ENCODE assay signal across 22 cellular contexts in the genomic region with DNA sequence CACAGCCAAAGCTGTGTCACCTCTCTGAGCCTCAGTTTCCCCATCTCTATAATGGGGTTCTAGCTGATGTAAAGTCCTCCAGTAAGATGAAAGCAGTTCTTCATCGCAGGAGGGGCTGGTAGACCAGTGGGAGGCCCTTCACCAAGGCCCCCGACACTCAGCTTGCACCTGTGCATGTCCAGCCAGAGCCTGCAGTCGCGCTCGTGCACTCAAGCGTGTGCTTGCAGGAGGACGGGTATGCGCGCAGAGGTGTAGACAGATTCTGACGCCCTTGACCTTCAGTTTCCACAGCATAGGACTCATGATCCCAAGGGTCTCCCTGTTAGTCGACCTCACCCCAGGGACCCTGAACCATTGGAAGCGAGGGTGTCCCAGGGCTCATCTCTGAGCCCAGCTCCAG.
"Had no signal": no experiment of that assay in that cellular context is flagged by ENCODE, and none has a peak within 500 bp of the region (broad histone marks: within the 10 kb centered on the region; RNA-seq: fewer than 3 reads in every experiment).

No MANE protein-coding gene starts in this region.

- H3K36me3 Mint-ChIP-seq: activated CD8-positive, alpha-beta memory T cell treated with anti-CD3 and anti-CD28 coated beads, Interleukin-2, amount 10 ng/mL, durations not matched to agents 7 days and 5 days; activated naive CD4-positive, alpha-beta T cell treated with anti-CD3 and anti-CD28 coated beads, Interleukin-2, amount 10 ng/mL, durations not matched to agents 7 days and 5 days; activated naive CD8-positive, alpha-beta T cell treated with anti-CD3 and anti-CD28 coated beads for 36 hours had no signal

- FAIRE-seq: RCC 7860 had no signal

- DNase-seq: activated CD4-positive, alpha-beta T cell treated with anti-CD3 and anti-CD28 coated beads for 1 hour; activated CD4-positive, alpha-beta T cell treated with anti-CD3 and anti-CD28 coated beads, Interleukin-2, amount 10 ng/mL, durations not matched to agents 24 days and 14 days; activated CD4-positive, alpha-beta T cell treated with anti-CD3 and anti-CD28 coated beads, Interleukin-2, amount 50 U/mL, for 48 hours; activated CD8-positive, alpha-beta memory T cell treated with anti-CD3 and anti-CD28 coated beads, Interleukin-2, amount 10 ng/mL, durations not matched to agents 7 days and 5 days; activated gamma-delta T cell treated with Interleukin-2 at 50 U/mL for 16 hours; activated naive CD4-positive, alpha-beta T cell treated with anti-CD3 and anti-CD28 coated beads, Interleukin-2, amount 10 ng/mL, durations not matched to agents 7 days and 5 days; activated naive CD8-positive, alpha-beta T cell treated with anti-CD3 and anti-CD28 coated beads for 36 hours; activated T-cell treated with anti-CD3 and anti-CD28 coated beads, Interleukin-2, amount 50 U/mL, for 24 hours; anterior cingulate cortex; MM.1S; NCI-H187 treated with DMSO at 0.1 percent for 48 hours; NCI-H2171; NCI-H2227 treated with DMSO at 0.1 percent for 48 hours; NCI-H526; SIG-M5; T-helper 17 cell; T-helper 9 cell had no signal

- H3K27me3 ChIP-seq: adrenal gland had no signal

- H3K9me3 ChIP-seq: adrenal gland, breast epithelium had no signal

- H3K4me1 Mint-ChIP-seq: activated CD4-positive, alpha-beta T cell treated with anti-CD3 and anti-CD28 coated beads, Interleukin-2, amount 10 ng/mL, durations not matched to agents 24 days and 14 days; activated CD8-positive, alpha-beta memory T cell treated with anti-CD3 and anti-CD28 coated beads, Interleukin-2, amount 10 ng/mL, durations not matched to agents 7 days and 5 days; activated naive CD4-positive, alpha-beta T cell treated with anti-CD3 and anti-CD28 coated beads, Interleukin-2, amount 10 ng/mL, durations not matched to agents 7 days and 5 days; activated naive CD8-positive, alpha-beta T cell treated with anti-CD3 and anti-CD28 coated beads for 36 hours; T-helper 17 cell; WTC11 had no signal

- H3K4me3 ChIP-seq: adrenal gland, breast epithelium had no signal

- H3K27ac Mint-ChIP-seq: activated CD4-positive, alpha-beta T cell treated with anti-CD3 and anti-CD28 coated beads, Interleukin-2, amount 10 ng/mL, durations not matched to agents 24 days and 14 days; activated CD8-positive, alpha-beta memory T cell treated with anti-CD3 and anti-CD28 coated beads, Interleukin-2, amount 10 ng/mL, durations not matched to agents 7 days and 5 days; activated naive CD4-positive, alpha-beta T cell treated with anti-CD3 and anti-CD28 coated beads, Interleukin-2, amount 10 ng/mL, durations not matched to agents 7 days and 5 days; activated naive CD8-positive, alpha-beta T cell treated with anti-CD3 and anti-CD28 coated beads for 36 hours; activated T-cell treated with anti-CD3 and anti-CD28 coated beads, Interleukin-2, amount 50 U/mL, for 24 hours; activated T-helper 1 cell treated with anti-CD3 and anti-CD28 coated beads, Interleukin-12 subunit alpha, Interleukin-12 subunit beta, Interleukin-2, Interleukin-4 antibody, amounts not matched to agents 30 ng/mL and 10 ng/mL and 1 ng/mL, durations not matched to agents 14 hours and 24 hours and 36 hours; T-helper 17 cell; WTC11 had no signal

- H3K4me3 Mint-ChIP-seq: activated CD4-positive, alpha-beta T cell treated with anti-CD3 and anti-CD28 coated beads, Interleukin-2, amount 10 ng/mL, durations not matched to agents 24 days and 14 days; activated CD8-positive, alpha-beta memory T cell treated with anti-CD3 and anti-CD28 coated beads, Interleukin-2, amount 10 ng/mL, durations not matched to agents 7 days and 5 days; activated naive CD4-positive, alpha-beta T cell treated with anti-CD3 and anti-CD28 coated beads, Interleukin-2, amount 10 ng/mL, durations not matched to agents 7 days and 5 days; activated naive CD8-positive, alpha-beta T cell treated with anti-CD3 and anti-CD28 coated beads for 36 hours; activated T-cell treated with anti-CD3 and anti-CD28 coated beads, Interleukin-2, amount 50 U/mL, for 24 hours; activated T-helper 1 cell treated with anti-CD3 and anti-CD28 coated beads, Interleukin-12 subunit alpha, Interleukin-12 subunit beta, Interleukin-2, Interleukin-4 antibody, amounts not matched to agents 30 ng/mL and 10 ng/mL and 1 ng/mL, durations not matched to agents 14 hours and 24 hours and 36 hours; T-helper 17 cell; WTC11 had no signal

- H3K27me3 Mint-ChIP-seq: activated CD4-positive, alpha-beta T cell treated with anti-CD3 and anti-CD28 coated beads, Interleukin-2, amount 10 ng/mL, durations not matched to agents 24 days and 14 days; activated CD8-positive, alpha-beta memory T cell treated with anti-CD3 and anti-CD28 coated beads, Interleukin-2, amount 10 ng/mL, durations not matched to agents 7 days and 5 days; activated naive CD4-positive, alpha-beta T cell treated with anti-CD3 and anti-CD28 coated beads, Interleukin-2, amount 10 ng/mL, durations not matched to agents 7 days and 5 days; activated T-cell treated with anti-CD3 and anti-CD28 coated beads, Interleukin-2, amount 50 U/mL, for 24 hours had no signal

- H3K9me3 Mint-ChIP-seq: activated CD4-positive, alpha-beta T cell treated with anti-CD3 and anti-CD28 coated beads, Interleukin-2, amount 10 ng/mL, durations not matched to agents 24 days and 14 days; activated naive CD4-positive, alpha-beta T cell treated with anti-CD3 and anti-CD28 coated beads, Interleukin-2, amount 10 ng/mL, durations not matched to agents 7 days and 5 days; activated naive CD8-positive, alpha-beta T cell treated with anti-CD3 and anti-CD28 coated beads for 36 hours; activated T-cell treated with anti-CD3 and anti-CD28 coated beads, Interleukin-2, amount 50 U/mL, for 24 hours; activated T-helper 1 cell treated with anti-CD3 and anti-CD28 coated beads, Interleukin-12 subunit alpha, Interleukin-12 subunit beta, Interleukin-2, Interleukin-4 antibody, amounts not matched to agents 30 ng/mL and 10 ng/mL and 1 ng/mL, durations not matched to agents 14 hours and 24 hours and 36 hours had no signal

- H3K36me3 ChIP-seq: adrenal gland, breast epithelium had no signal

- ATAC-seq: activated CD8-positive, alpha-beta memory T cell treated with anti-CD3 and anti-CD28 coated beads, Interleukin-2, amount 10 ng/mL, durations not matched to agents 7 days and 5 days; T-helper 17 cell; WTC11 had no signal

- H3K27ac ChIP-seq: adrenal gland, breast epithelium had no signal

- H3K4me1 ChIP-seq: adrenal gland, breast epithelium had no signal
